Comparison of ENCODE assay signal across 1 cellular context in the genomic region with DNA sequence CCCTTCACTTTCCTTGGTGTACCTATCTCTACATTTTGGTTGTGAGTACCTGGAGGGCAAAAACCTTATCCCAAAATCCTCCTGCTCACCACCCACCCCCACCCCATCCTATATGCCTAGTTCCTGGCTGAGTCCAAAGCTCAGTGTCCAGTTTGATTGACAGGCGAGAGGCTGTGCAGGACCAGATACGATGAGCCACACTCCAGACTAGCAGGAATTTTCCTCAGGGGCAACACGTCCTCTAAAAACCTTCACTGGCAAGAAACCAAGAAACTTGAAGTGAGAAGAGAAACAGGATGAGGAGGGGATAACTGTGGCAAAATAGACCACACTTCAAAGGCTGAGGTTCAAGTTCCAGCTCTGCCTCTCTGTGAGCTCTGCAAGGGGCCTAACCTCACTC.
TF ChIP-seq lines count a peak whose summit lies in the region.

No MANE protein-coding gene starts in this region.

TF ChIP-seq in K562, 482 proteins besides CTCF, POLR2A, EP300 and RAD21:
- TF ChIP-seq, protein P1, sequence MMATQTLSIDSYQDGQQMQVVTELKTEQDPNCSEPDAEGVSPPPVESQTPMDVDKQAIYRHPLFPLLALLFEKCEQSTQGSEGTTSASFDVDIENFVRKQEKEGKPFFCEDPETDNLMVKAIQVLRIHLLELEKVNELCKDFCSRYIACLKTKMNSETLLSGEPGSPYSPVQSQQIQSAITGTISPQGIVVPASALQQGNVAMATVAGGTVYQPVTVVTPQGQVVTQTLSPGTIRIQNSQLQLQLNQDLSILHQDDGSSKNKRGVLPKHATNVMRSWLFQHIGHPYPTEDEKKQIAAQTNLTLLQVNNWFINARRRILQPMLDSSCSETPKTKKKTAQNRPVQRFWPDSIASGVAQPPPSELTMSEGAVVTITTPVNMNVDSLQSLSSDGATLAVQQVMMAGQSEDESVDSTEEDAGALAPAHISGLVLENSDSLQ (IDR thresholded peaks at IDR 0.05) = peak; percentile 86
- no peak for TF ChIP-seq ASH1L (IDR thresholded peaks at IDR 0.05; ENCODE audit: borderline replicate concordance, low read depth, partially characterized antibody)
